Comparison of ENCODE assay signal across 34 cellular contexts in genomic region chr2:172901913-172902312, GRCh38.
"Had no signal": no experiment of that assay in that cellular context is flagged by ENCODE, and none has a peak within 500 bp of the region (broad histone marks: within the 10 kb centered on the region; RNA-seq: fewer than 3 reads in every experiment).

No MANE protein-coding gene starts in this region.

- H3K36me3 Mint-ChIP-seq: activated naive CD4-positive, alpha-beta T cell treated with anti-CD3 and anti-CD28 coated beads, Interleukin-2, amount 10 ng/mL, durations not matched to agents 7 days and 5 days; activated naive CD4-positive, alpha-beta T cell treated with anti-CD3 and anti-CD28 coated beads, Interleukin-2, amount 50 U/mL, for 72 hours; activated naive CD8-positive, alpha-beta T cell treated with anti-CD3 and anti-CD28 coated beads, Interleukin-2, amount 10 ng/mL, durations not matched to agents 7 days and 5 days; brain; T-cell; WTC11 had no signal

- H3K9me3 ChIP-seq: ascending aorta, breast epithelium, esophagus muscularis mucosa, gastrocnemius medialis, heart left ventricle had no signal

- DNase-seq: activated CD4-positive, alpha-beta memory T cell treated with anti-CD3 and anti-CD28 coated beads, Interleukin-2, amount 10 ng/mL, durations not matched to agents 7 days and 5 days; activated CD4-positive, alpha-beta T cell treated with anti-CD3 and anti-CD28 coated beads for 1 hour; activated CD4-positive, alpha-beta T cell treated with anti-CD3 and anti-CD28 coated beads for 4 hours; activated CD4-positive, alpha-beta T cell treated with anti-CD3 and anti-CD28 coated beads, Interleukin-2, amount 10 ng/mL, durations not matched to agents 7 days and 5 days; activated CD4-positive, alpha-beta T cell treated with anti-CD3 and anti-CD28 coated beads, Interleukin-2, amount 50 U/mL, for 4 hours; activated CD8-positive, alpha-beta memory T cell treated with anti-CD3 and anti-CD28 coated beads, Interleukin-2, amount 50 U/mL, for 48 hours; activated gamma-delta T cell; activated naive CD4-positive, alpha-beta T cell; activated naive CD4-positive, alpha-beta T cell treated with anti-CD3 and anti-CD28 coated beads, Interleukin-2, amount 10 ng/mL, durations not matched to agents 7 days and 5 days; activated naive CD8-positive, alpha-beta T cell treated with anti-CD3 and anti-CD28 coated beads, Interleukin-2, amount 10 ng/mL, durations not matched to agents 7 days and 5 days; activated T-cell treated with anti-CD3 and anti-CD28 coated beads for 4 hours; activated T-cell treated with anti-CD3 and anti-CD28 coated beads, Interleukin-2, amount 50 U/mL, for 24 hours; activated T-cell treated with anti-CD3 and anti-CD28 coated beads, Interleukin-2, amount 50 U/mL, for 72 hours; central memory CD4-positive, alpha-beta T cell; cerebellar nuclear complex; dorsolateral prefrontal cortex; effector memory CD4-positive, alpha-beta T cell; erythroblast; foreskin keratinocyte; gastrocnemius medialis; glutamatergic neuron; heart left ventricle; T-cell; T-helper 2 cell had no signal

- H3K4me1 Mint-ChIP-seq: activated CD4-positive, alpha-beta memory T cell treated with anti-CD3 and anti-CD28 coated beads, Interleukin-2, amount 10 ng/mL, durations not matched to agents 7 days and 5 days; activated CD4-positive, alpha-beta T cell treated with anti-CD3 and anti-CD28 coated beads, Interleukin-2, amount 10 ng/mL, durations not matched to agents 7 days and 5 days; activated naive CD4-positive, alpha-beta T cell treated with anti-CD3 and anti-CD28 coated beads, Interleukin-2, amount 10 ng/mL, durations not matched to agents 7 days and 5 days had no signal

- H3K4me3 ChIP-seq: ascending aorta, breast epithelium, cardiac muscle cell, coronary artery, dorsolateral prefrontal cortex, esophagus muscularis mucosa, gastrocnemius medialis, heart left ventricle had no signal

- H3K4me3 Mint-ChIP-seq: activated CD4-positive, alpha-beta memory T cell treated with anti-CD3 and anti-CD28 coated beads, Interleukin-2, amount 10 ng/mL, durations not matched to agents 7 days and 5 days; activated CD4-positive, alpha-beta T cell treated with anti-CD3 and anti-CD28 coated beads, Interleukin-2, amount 10 ng/mL, durations not matched to agents 7 days and 5 days; activated naive CD4-positive, alpha-beta T cell treated with anti-CD3 and anti-CD28 coated beads, Interleukin-2, amount 10 ng/mL, durations not matched to agents 7 days and 5 days; activated naive CD8-positive, alpha-beta T cell treated with anti-CD3 and anti-CD28 coated beads, Interleukin-2, amount 10 ng/mL, durations not matched to agents 7 days and 5 days; activated T-cell treated with anti-CD3 and anti-CD28 coated beads, Interleukin-2, amount 50 U/mL, for 24 hours; activated T-cell treated with anti-CD3 and anti-CD28 coated beads, Interleukin-2, amount 50 U/mL, for 72 hours; brain; dendritic cell treated with granulocyte-macrophage colony-stimulating factor and Interleukin-4, amounts not matched to agents 40 ng/mL and 50 ng/mL, for 4 days; T-cell; WTC11 had no signal

- H3K27ac Mint-ChIP-seq: activated CD4-positive, alpha-beta memory T cell treated with anti-CD3 and anti-CD28 coated beads, Interleukin-2, amount 10 ng/mL, durations not matched to agents 7 days and 5 days; activated CD4-positive, alpha-beta T cell treated with anti-CD3 and anti-CD28 coated beads, Interleukin-2, amount 10 ng/mL, durations not matched to agents 7 days and 5 days; activated naive CD4-positive, alpha-beta T cell treated with anti-CD3 and anti-CD28 coated beads, Interleukin-2, amount 10 ng/mL, durations not matched to agents 7 days and 5 days; activated naive CD4-positive, alpha-beta T cell treated with anti-CD3 and anti-CD28 coated beads, Interleukin-2, amount 50 U/mL, for 72 hours; activated naive CD8-positive, alpha-beta T cell treated with anti-CD3 and anti-CD28 coated beads, Interleukin-2, amount 10 ng/mL, durations not matched to agents 7 days and 5 days; activated T-cell treated with anti-CD3 and anti-CD28 coated beads, Interleukin-2, amount 50 U/mL, for 24 hours; activated T-cell treated with anti-CD3 and anti-CD28 coated beads, Interleukin-2, amount 50 U/mL, for 72 hours; brain; dendritic cell treated with granulocyte-macrophage colony-stimulating factor and Interleukin-4, amounts not matched to agents 40 ng/mL and 50 ng/mL, for 4 days; T-cell; WTC11 had no signal

- H3K4me1 ChIP-seq: ascending aorta, breast epithelium, foreskin keratinocyte had no signal

- H3K27me3 ChIP-seq: ascending aorta, breast epithelium, cardiac muscle cell, esophagus muscularis mucosa, foreskin keratinocyte, gastrocnemius medialis, heart left ventricle had no signal

- ATAC-seq: activated naive CD4-positive, alpha-beta T cell treated with anti-CD3 and anti-CD28 coated beads, Interleukin-2, amount 50 U/mL, for 72 hours; activated T-cell treated with anti-CD3 and anti-CD28 coated beads, Interleukin-2, amount 50 U/mL, for 72 hours; foreskin keratinocyte; gastrocnemius medialis; heart left ventricle; T-cell; WTC11 had no signal

- H3K36me3 ChIP-seq: ascending aorta, breast epithelium, cardiac muscle cell, esophagus muscularis mucosa, gastrocnemius medialis, heart left ventricle had no signal

- H3K27ac ChIP-seq: ascending aorta, breast epithelium, cardiac muscle cell, coronary artery, dorsolateral prefrontal cortex, esophagus muscularis mucosa, foreskin keratinocyte, gastrocnemius medialis, heart left ventricle, VCaP had no signal

- H3K9me3 Mint-ChIP-seq: activated CD4-positive, alpha-beta memory T cell treated with anti-CD3 and anti-CD28 coated beads, Interleukin-2, amount 10 ng/mL, durations not matched to agents 7 days and 5 days; activated CD4-positive, alpha-beta T cell treated with anti-CD3 and anti-CD28 coated beads, Interleukin-2, amount 10 ng/mL, durations not matched to agents 7 days and 5 days; activated naive CD4-positive, alpha-beta T cell treated with anti-CD3 and anti-CD28 coated beads, Interleukin-2, amount 10 ng/mL, durations not matched to agents 7 days and 5 days; activated naive CD4-positive, alpha-beta T cell treated with anti-CD3 and anti-CD28 coated beads, Interleukin-2, amount 50 U/mL, for 72 hours; activated naive CD8-positive, alpha-beta T cell treated with anti-CD3 and anti-CD28 coated beads, Interleukin-2, amount 10 ng/mL, durations not matched to agents 7 days and 5 days; activated T-cell treated with anti-CD3 and anti-CD28 coated beads, Interleukin-2, amount 50 U/mL, for 24 hours; activated T-cell treated with anti-CD3 and anti-CD28 coated beads, Interleukin-2, amount 50 U/mL, for 72 hours; brain; dendritic cell treated with granulocyte-macrophage colony-stimulating factor and Interleukin-4, amounts not matched to agents 40 ng/mL and 50 ng/mL, for 4 days; T-cell; WTC11 had no signal
